Comparison of ENCODE assay signal across 13 cellular contexts in the genomic region with DNA sequence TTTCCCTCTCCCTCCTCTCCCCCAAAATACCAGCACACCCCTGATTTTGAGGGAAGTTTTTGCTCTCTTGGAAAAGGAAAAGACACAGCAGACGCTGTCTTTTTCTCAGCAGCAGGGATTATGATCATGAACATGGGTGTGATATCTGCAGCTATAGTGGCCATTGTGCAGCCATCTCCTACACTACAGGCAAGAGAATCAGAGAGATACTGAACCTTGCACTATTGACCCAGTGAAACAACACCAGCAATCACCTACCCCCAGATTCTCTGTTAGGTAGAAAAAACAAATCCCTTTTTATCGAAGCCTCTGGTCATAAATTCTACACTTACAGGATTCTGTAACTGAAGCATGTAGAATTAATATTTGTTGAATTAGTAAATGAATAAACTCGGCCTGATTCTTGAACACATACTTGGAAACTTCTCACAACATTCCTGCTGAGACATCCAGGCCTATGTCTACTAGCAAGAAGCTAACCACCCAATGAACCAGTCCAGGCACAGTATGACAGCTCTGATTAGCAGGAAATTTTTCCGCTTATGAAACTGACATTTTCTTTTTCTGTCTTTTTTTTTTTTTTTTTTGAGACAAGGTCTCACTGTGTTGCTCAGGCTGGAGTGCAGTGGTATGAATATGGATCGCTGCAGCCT.
"Had no signal": no experiment of that assay in that cellular context is flagged by ENCODE, and none has a peak within 500 bp of the region (broad histone marks: within the 10 kb centered on the region; RNA-seq: fewer than 3 reads in every experiment).

No MANE protein-coding gene starts in this region.

- H3K27me3 ChIP-seq: tibial nerve had no signal

- H3K36me3 Mint-ChIP-seq: activated naive CD4-positive, alpha-beta T cell treated with anti-CD3 and anti-CD28 coated beads, Interleukin-2, amount 50 U/mL, for 24 hours; memory B cell had no signal

- H3K27ac ChIP-seq: tibial nerve had no signal

- H3K9me3 Mint-ChIP-seq: activated CD4-positive, alpha-beta T cell treated with anti-CD3 and anti-CD28 coated beads, Interleukin-2, amount 10 ng/mL, durations not matched to agents 7 days and 5 days; activated naive CD4-positive, alpha-beta T cell treated with anti-CD3 and anti-CD28 coated beads, Interleukin-2, amount 50 U/mL, for 24 hours; memory B cell; nephron progenitor cell had no signal

- H3K4me3 Mint-ChIP-seq: activated CD4-positive, alpha-beta T cell treated with anti-CD3 and anti-CD28 coated beads, Interleukin-2, amount 10 ng/mL, durations not matched to agents 7 days and 5 days; activated naive CD4-positive, alpha-beta T cell treated with anti-CD3 and anti-CD28 coated beads, Interleukin-2, amount 50 U/mL, for 24 hours; endodermal cell; memory B cell; nephron progenitor cell had no signal

- H3K9me3 ChIP-seq: tibial nerve had no signal

- H3K4me3 ChIP-seq: tibial nerve had no signal

- DNase-seq: activated CD4-positive, alpha-beta T cell treated with anti-CD3 and anti-CD28 coated beads, Interleukin-2, amount 10 ng/mL, durations not matched to agents 7 days and 5 days; activated CD4-positive, CD25-positive, alpha-beta regulatory T cell; activated effector memory CD4-positive, alpha-beta T cell treated with Interleukin-2 at 50 U/mL for 16 hours; activated T-cell treated with anti-CD3 and anti-CD28 coated beads, Interleukin-2, amount 50 U/mL, for 1 hour; amygdala; cerebellar nuclear complex; endodermal cell; erythroblast; nephron progenitor cell; retina had no signal

- H3K27ac Mint-ChIP-seq: activated CD4-positive, alpha-beta T cell treated with anti-CD3 and anti-CD28 coated beads, Interleukin-2, amount 10 ng/mL, durations not matched to agents 7 days and 5 days; activated naive CD4-positive, alpha-beta T cell treated with anti-CD3 and anti-CD28 coated beads, Interleukin-2, amount 50 U/mL, for 24 hours; endodermal cell; memory B cell; nephron progenitor cell had no signal

- H3K36me3 ChIP-seq: tibial nerve had no signal

- H3K4me1 Mint-ChIP-seq: memory B cell had no signal
